14 cellular contexts compared by ENCODE assay signal in the genomic region with DNA sequence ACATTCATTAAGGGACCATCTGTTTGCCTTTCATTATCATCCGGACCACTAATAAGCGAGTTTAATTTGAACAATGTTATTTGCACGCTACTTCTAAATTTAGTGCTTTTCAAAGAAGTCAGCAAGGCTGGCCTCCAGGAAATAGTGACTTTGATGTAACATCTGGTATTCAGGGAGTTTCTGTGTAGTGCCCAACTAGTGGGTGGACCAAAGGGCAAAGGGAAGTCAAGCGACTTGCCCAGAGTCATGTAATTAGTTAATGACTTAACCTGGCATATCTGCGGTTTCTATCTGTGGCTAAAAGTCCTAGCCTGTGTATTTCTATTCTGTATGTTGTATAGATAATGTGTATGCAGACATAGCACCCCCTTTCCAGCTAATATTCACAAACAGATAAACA.
"Had no signal": no experiment of that assay in that cellular context is flagged by ENCODE, and none has a peak within 500 bp of the region (broad histone marks: within the 10 kb centered on the region; RNA-seq: fewer than 3 reads in every experiment).

No MANE protein-coding gene starts in this region.

- ATAC-seq: activated CD8-positive, alpha-beta T cell treated with anti-CD3 and anti-CD28 coated beads for 36 hours; left ventricle myocardium superior; naive thymus-derived CD8-positive, alpha-beta T cell had no signal

- H3K27ac Mint-ChIP-seq: activated CD8-positive, alpha-beta T cell treated with anti-CD3 and anti-CD28 coated beads for 36 hours; activated naive CD4-positive, alpha-beta T cell treated with anti-CD3 and anti-CD28 coated beads, Interleukin-2, amount 50 U/mL, for 24 hours; naive thymus-derived CD8-positive, alpha-beta T cell had no signal

- DNase-seq: activated CD4-positive, alpha-beta T cell treated with anti-CD3 and anti-CD28 coated beads for 48 hours; activated CD8-positive, alpha-beta T cell treated with anti-CD3 and anti-CD28 coated beads for 36 hours; activated effector memory CD4-positive, alpha-beta T cell treated with anti-CD3 and anti-CD28 coated beads, Interleukin-2, amount 50 U/mL, for 16 hours; activated T-cell treated with anti-CD3 and anti-CD28 coated beads, Interleukin-2, amount 50 U/mL, for 48 hours; amniotic stem cell; esophagus squamous epithelium; glutamatergic neuron; left ventricle myocardium superior; mesenchymal stem cell; naive thymus-derived CD8-positive, alpha-beta T cell; stimulated activated CD4-positive, alpha-beta T cell treated with anti-CD3 and anti-CD28 coated beads, Interleukin-4, amount 100 ng/mL, for 24 hours; stimulated activated naive CD4-positive, alpha-beta T cell treated with Interleukin-2 at 50 U/mL for 16 hours; trophoblast cell had no signal

- H3K36me3 Mint-ChIP-seq: activated naive CD4-positive, alpha-beta T cell treated with anti-CD3 and anti-CD28 coated beads, Interleukin-2, amount 50 U/mL, for 24 hours had no signal

- H3K4me3 Mint-ChIP-seq: activated CD8-positive, alpha-beta T cell treated with anti-CD3 and anti-CD28 coated beads for 36 hours; activated naive CD4-positive, alpha-beta T cell treated with anti-CD3 and anti-CD28 coated beads, Interleukin-2, amount 50 U/mL, for 24 hours; naive thymus-derived CD8-positive, alpha-beta T cell had no signal
